ENCODE assay signal across 21 cellular contexts in genomic region chr13:53123536-53123935, GRCh38.
"Had no signal": no experiment of that assay in that cellular context is flagged by ENCODE, and none has a peak within 500 bp of the region (broad histone marks: within the 10 kb centered on the region; RNA-seq: fewer than 3 reads in every experiment).

No MANE protein-coding gene starts in this region.

- H3K27ac ChIP-seq: colonic mucosa, epithelial cell of prostate, esophagus squamous epithelium, gastrocnemius medialis, heart right ventricle, left lung, lower lobe of right lung had no signal

- H3K36me3 ChIP-seq: colonic mucosa, esophagus squamous epithelium, gastrocnemius medialis, heart right ventricle, left lung, lower lobe of right lung had no signal

- ATAC-seq: effector memory CD8-positive, alpha-beta T cell; esophagus mucosa; gastrocnemius medialis; heart right ventricle; left cardiac atrium; left lung; left ventricle myocardium superior; lower lobe of right lung had no signal

- DNase-seq: colonic mucosa; cortex of kidney; effector CD8-positive, alpha-beta T cell; effector memory CD8-positive, alpha-beta T cell; endodermal cell; erythroblast; esophagus squamous epithelium; foreskin fibroblast; foreskin melanocyte; gastrocnemius medialis; glutamatergic neuron; head of caudate nucleus; heart right ventricle; hippocampal formation; left cardiac atrium; left lung; left ventricle myocardium superior; lower lobe of right lung; mesenchymal stem cell had no signal

- H3K27me3 ChIP-seq: colonic mucosa, esophagus squamous epithelium, gastrocnemius medialis, heart right ventricle, left lung had no signal

- H3K4me3 ChIP-seq: colonic mucosa, esophagus squamous epithelium, gastrocnemius medialis, heart right ventricle, left lung, lower lobe of right lung had no signal

- H3K9me3 ChIP-seq: colonic mucosa, esophagus squamous epithelium, gastrocnemius medialis, heart right ventricle, left lung, lower lobe of right lung had no signal

- H3K4me1 ChIP-seq: colonic mucosa, esophagus squamous epithelium, gastrocnemius medialis, heart right ventricle, left lung, lower lobe of right lung had no signal
